ENCODE assay signal across 28 cellular contexts in genomic region chr12:82805812-82806497, GRCh38.
DNase-seq lines count a peak whose midpoint lies in the region; ATAC-seq and TF ChIP-seq lines count a peak whose summit lies in the region.
"Had no signal": no experiment of that assay in that cellular context is flagged by ENCODE, and none has a peak within 500 bp of the region (broad histone marks: within the 10 kb centered on the region; RNA-seq: fewer than 3 reads in every experiment).

No MANE protein-coding gene starts in this region.

- H3K27ac ChIP-seq in right lobe of liver (no peak overlapping the region), A673 (ENCODE audit: low read depth, low read length, poor library complexity, severe bottlenecking) (no peak overlapping the region)
- no peak overlapping the region for H3K27ac ChIP-seq in CD4-positive, alpha-beta T cell (ENCODE audit: low read depth, low read length)
- H3K27ac ChIP-seq: gastroesophageal sphincter, HL-60, psoas muscle, SK-N-MC, tibial artery, WERI-Rb-1 had no signal

- no peaks in the 10 kb centered on the region for H3K27me3 Mint-ChIP-seq in CD4-positive, alpha-beta T cell
- H3K27me3 Mint-ChIP-seq: dendritic cell treated with granulocyte-macrophage colony-stimulating factor and Interleukin-4, amounts not matched to agents 40 ng/mL and 50 ng/mL, for 4 days had no signal

- intact Hi-C loops in right lobe of liver (cut with DNase I) = no loop called here
- intact Hi-C loops in A673 (cut with micrococcal nuclease; ENCODE audit: unreplicated experiment) = no loop called here
- intact Hi-C loops in CD4-positive, alpha-beta T cell (cut with DNase I, micrococcal nuclease) = no loop called here

- H3K4me1 ChIP-seq in right lobe of liver (no peaks in the 10 kb centered on the region), A673 (ENCODE audit: insufficient read depth, low read length, poor library complexity, severe bottlenecking) (no peaks in the 10 kb centered on the region)
- H3K4me1 ChIP-seq: gastroesophageal sphincter, psoas muscle, tibial artery had no signal

- no peak for ATAC-seq in right lobe of liver
- ATAC-seq in CD4-positive, alpha-beta T cell (ENCODE audit: poor library complexity) = no peak
- ATAC-seq: activated naive CD8-positive, alpha-beta T cell treated with anti-CD3 and anti-CD28 coated beads, Interleukin-2, amount 50 U/mL, for 24 hours; gastroesophageal sphincter; Panc1; psoas muscle had no signal

- DNase-seq in AG08396 (ENCODE audit: low spot score) = peak; percentile 18
- peak; percentile 3 for DNase-seq in HS-5 (ENCODE audit: low read depth)
- DNase-seq in epithelial cell of esophagus (ENCODE audit: low read depth) = peak; percentile 78
- DNase-seq in kidney tubule cell (ENCODE audit: low spot score) = peak; percentile 54
- DNase-seq in right lobe of liver = no peak
- no peak for DNase-seq in A673 (ENCODE audit: low spot score)
- DNase-seq in CD4-positive, alpha-beta T cell = no peak
- DNase-seq in NCI-H146 treated with DMSO at 0.1 percent for 48 hours (lab: John Stamatoyannopoulos, UW; ENCODE audit: unreplicated experiment) = no peak
- DNase-seq: activated CD4-positive, alpha-beta T cell treated with anti-CD3 and anti-CD28 coated beads, Interleukin-2, amount 50 U/mL, for 1 hour; activated CD8-positive, alpha-beta memory T cell treated with anti-CD3 and anti-CD28 coated beads, Interleukin-2, amount 50 U/mL, for 48 hours; activated effector memory CD4-positive, alpha-beta T cell treated with anti-CD3 and anti-CD28 coated beads, Interleukin-2, amount 50 U/mL, for 16 hours; activated naive CD8-positive, alpha-beta T cell treated with anti-CD3 and anti-CD28 coated beads, Interleukin-2, amount 50 U/mL, for 24 hours; C1 segment of cervical spinal cord; HCEC 1CT; hypothalamus; NK-92 treated with Interleukin-12 subunit alpha and Interleukin-12 subunit beta, amount 100 ng/mL, for 24 hours; psoas muscle; small intestine; stimulated activated CD4-positive, alpha-beta T cell treated with anti-CD3 and anti-CD28 coated beads, Interleukin-2, amount 100 ng/mL, for 48 hours; stimulated activated naive CD4-positive, alpha-beta T cell treated with Interleukin-2 at 50 U/mL for 16 hours; tibial artery; WERI-Rb-1 had no signal

- H3K9me3 ChIP-seq in right lobe of liver = no peaks in the 10 kb centered on the region
- no peaks in the 10 kb centered on the region for H3K9me3 ChIP-seq in A673 (ENCODE audit: low read depth, low read length, poor library complexity, severe bottlenecking)
- H3K9me3 ChIP-seq in CD4-positive, alpha-beta T cell (ENCODE audit: control insufficient read depth, low read length) = no peaks in the 10 kb centered on the region
- H3K9me3 ChIP-seq: gastroesophageal sphincter, psoas muscle, tibial artery had no signal

- H3K27me3 ChIP-seq in right lobe of liver (no peaks in the 10 kb centered on the region), A673 (replicated peaks; ENCODE audit: insufficient read depth, low read depth, low read length, poor library complexity) (no peaks in the 10 kb centered on the region)
- H3K27me3 ChIP-seq in CD4-positive, alpha-beta T cell (ENCODE audit: control insufficient read depth, insufficient read depth, low read length) = no peaks in the 10 kb centered on the region
- H3K27me3 ChIP-seq: gastroesophageal sphincter, tibial artery had no signal

- WGBS in right lobe of liver (ENCODE audit: insufficient coverage, low coverage, low lambda C conversion rate, missing lambda C conversion rate) = 74% methylated on average over 4 of the region's 4 CpGs

- H3K4me1 Mint-ChIP-seq in CD4-positive, alpha-beta T cell (ENCODE audit: low read depth) = no peaks in the 10 kb centered on the region
- H3K4me1 Mint-ChIP-seq: activated naive CD8-positive, alpha-beta T cell treated with anti-CD3 and anti-CD28 coated beads, Interleukin-2, amount 50 U/mL, for 24 hours had no signal

- H3K4me3 Mint-ChIP-seq in CD4-positive, alpha-beta T cell = no peak overlapping the region
- H3K4me3 Mint-ChIP-seq: activated naive CD8-positive, alpha-beta T cell treated with anti-CD3 and anti-CD28 coated beads, Interleukin-2, amount 50 U/mL, for 24 hours; dendritic cell treated with granulocyte-macrophage colony-stimulating factor and Interleukin-4, amounts not matched to agents 40 ng/mL and 50 ng/mL, for 4 days; T-helper 2 cell treated with Interferon-gamma antibody and Interleukin-4, amounts not matched to agents 5 μg/mL and 100 μg/mL, for 36 hours had no signal

- H3K36me3 ChIP-seq in right lobe of liver (no peaks in the 10 kb centered on the region), A673 (ENCODE audit: insufficient read depth, low read length, poor library complexity, severe bottlenecking) (no peaks in the 10 kb centered on the region)
- H3K36me3 ChIP-seq: gastroesophageal sphincter, tibial artery, WERI-Rb-1 had no signal

- no peak overlapping the region for H3K27ac Mint-ChIP-seq in CD4-positive, alpha-beta T cell
- H3K27ac Mint-ChIP-seq: activated naive CD8-positive, alpha-beta T cell treated with anti-CD3 and anti-CD28 coated beads, Interleukin-2, amount 50 U/mL, for 24 hours; dendritic cell treated with granulocyte-macrophage colony-stimulating factor and Interleukin-4, amounts not matched to agents 40 ng/mL and 50 ng/mL, for 4 days; T-helper 2 cell treated with Interferon-gamma antibody and Interleukin-4, amounts not matched to agents 5 μg/mL and 100 μg/mL, for 36 hours had no signal

- TF ChIP-seq CTCF in epithelial cell of esophagus (IDR thresholded peaks at IDR 0.05; ENCODE audit: insufficient read depth, low read depth, low read length, missing control alignments) (no peak), right lobe of liver (IDR thresholded peaks at IDR 0.05) (no peak), A673 (conservative IDR thresholded peaks at IDR 0.05; ENCODE audit: low read depth, low read length) (no peak)
- no peak for TF ChIP-seq CTCF in CD4-positive, alpha-beta T cell (IDR thresholded peaks at IDR 0.05)

- H3K9me3 Mint-ChIP-seq in CD4-positive, alpha-beta T cell = no peaks in the 10 kb centered on the region
- H3K9me3 Mint-ChIP-seq: activated naive CD8-positive, alpha-beta T cell treated with anti-CD3 and anti-CD28 coated beads, Interleukin-2, amount 50 U/mL, for 24 hours; dendritic cell treated with granulocyte-macrophage colony-stimulating factor and Interleukin-4, amounts not matched to agents 40 ng/mL and 50 ng/mL, for 4 days; T-helper 2 cell treated with Interferon-gamma antibody and Interleukin-4, amounts not matched to agents 5 μg/mL and 100 μg/mL, for 36 hours had no signal

- CTCF ChIA-PET in A673 (lab: Charles Lee) = no interaction called here
- CTCF ChIA-PET in CD4-positive, alpha-beta T cell (lab: Charles Lee) = no interaction called here

- TF ChIP-seq POLR2A in right lobe of liver (IDR thresholded peaks at IDR 0.05) = no peak

- H3K36me3 Mint-ChIP-seq in CD4-positive, alpha-beta T cell (ENCODE audit: low read depth) = no peaks in the 10 kb centered on the region

- POLR2A ChIA-PET in A673 (lab: Charles Lee; ENCODE audit: low non-redundant PET) = no interaction called here
- POLR2A ChIA-PET in CD4-positive, alpha-beta T cell (lab: Charles Lee) = no interaction called here

- BruUV-seq in A673 (replicated peaks; lab: Mats Ljungman, UMichigan) = no TSS peak

- no peak overlapping the region for H3K4me3 ChIP-seq in epithelial cell of esophagus (ENCODE audit: low read length)
- no peak overlapping the region for H3K4me3 ChIP-seq in right lobe of liver
- H3K4me3 ChIP-seq in A673 (ENCODE audit: low read depth, low read length, poor library complexity, severe bottlenecking) = no peak overlapping the region
- H3K4me3 ChIP-seq: gastroesophageal sphincter, psoas muscle, SK-N-MC, tibial artery had no signal

Comparison
In these comparisons a context has a peak if more than half of its experiments do, and no peak if none do; other contexts are left out.
1. DNase-seq: peak in AG08396 (single experiment), HS-5 (single experiment), epithelial cell of esophagus (single experiment) and kidney tubule cell (single experiment); none in right lobe of liver (0 of 3), A673 (single experiment), CD4-positive, alpha-beta T cell (0 of 10) and NCI-H146 treated with DMSO at 0.1 percent for 48 hours (single experiment).